Comparison of ENCODE assay signal across 8 cellular contexts in the genomic region with DNA sequence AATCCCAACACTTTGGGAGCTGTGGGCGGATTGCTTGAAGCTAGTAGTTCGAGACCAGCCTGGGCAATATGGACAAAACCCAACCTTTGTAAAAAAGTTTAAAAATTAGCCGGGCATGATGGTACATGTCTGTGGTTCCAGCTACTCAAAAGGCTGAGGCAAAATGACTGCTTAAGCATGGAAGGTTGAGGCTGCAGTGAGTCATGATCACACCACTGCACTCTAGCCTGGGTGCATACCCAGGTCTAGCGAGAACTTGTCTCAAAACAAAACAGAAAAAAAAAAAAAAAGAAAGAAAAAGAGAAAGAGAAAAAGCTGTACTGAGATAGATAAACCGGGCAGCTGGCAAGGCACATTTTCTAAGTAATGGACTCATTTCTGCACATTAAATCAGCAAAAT. TPM values are rescaled to one million over a fixed set of nuclear protein-coding genes. Genes with fewer than 3 reads are reported as not detected.
A peak's percentile ranks its signal among the peaks of the same experiment; 100 is the strongest.
DNase-seq lines count a peak whose midpoint lies in the region; ATAC-seq and TF ChIP-seq lines count a peak whose summit lies in the region.

No MANE protein-coding gene starts in this region.

- no peaks in the 10 kb centered on the region for H3K27me3 ChIP-seq in Karpas-422 (ENCODE audit: low read length)

- BruUV-seq in Calu3 (replicated peaks; lab: Mats Ljungman, UMichigan), result no TSS peak

- peaks cover 23% of the 10 kb centered on the region for H3K4me1 Mint-ChIP-seq in Calu3 (ENCODE audit: low read depth, unreplicated experiment)

- H4K20me1 ChIP-seq in Karpas-422 (ENCODE audit: insufficient read depth, low read depth, low read length), result peaks cover 22% of the 10 kb centered on the region; the same call in 1 of the 2 replicates

- peaks cover 76% of the 10 kb centered on the region for H3K4me1 ChIP-seq in Karpas-422 (ENCODE audit: low read length)

- no peak for DNase-seq in Calu3
- DNase-seq in Karpas-422, result no peak
- DNase-seq in activated naive CD4-positive, alpha-beta T cell treated with Interleukin-2 at 50 U/mL for 16 hours, result peak; percentile 71
- peak; percentile 56 for DNase-seq in myocyte (ENCODE audit: low read depth)
- DNase-seq in globus pallidus (ENCODE audit: low spot score), result no peak
- DNase-seq in NCI-H1417 (lab: John Stamatoyannopoulos, UW), result no peak
- DNase-seq in midbrain (lab: John Stamatoyannopoulos, UW), result no peak

- H3K4me3 Mint-ChIP-seq in Calu3 (ENCODE audit: low read depth, unreplicated experiment), result no peak overlapping the region

- H3K27ac ChIP-seq in Karpas-422 (ENCODE audit: low read length), result no peak overlapping the region; the same call in 1 of the 2 replicates

- no peaks in the 10 kb centered on the region for H3K9me2 ChIP-seq in Karpas-422 (replicated peaks; ENCODE audit: insufficient read depth, low read length)

- no peaks in the 10 kb centered on the region for H3K9me3 Mint-ChIP-seq in Calu3 (ENCODE audit: low read depth, unreplicated experiment)

- H3K27me3 Mint-ChIP-seq in Calu3 (ENCODE audit: unreplicated experiment), result no peaks in the 10 kb centered on the region

- H3K36me3 Mint-ChIP-seq in Calu3 (ENCODE audit: insufficient read depth, unreplicated experiment), result peaks cover 12% of the 10 kb centered on the region

- intact Hi-C loops in Calu3 (cut with micrococcal nuclease; ENCODE audit: unreplicated experiment), result no loop called here

- no peak overlapping the region for H3K4me3 ChIP-seq in Karpas-422 (ENCODE audit: low read length)

- peaks cover 44% of the 10 kb centered on the region; the same call in 1 of the 2 replicates for H3K36me3 ChIP-seq in Karpas-422 (ENCODE audit: insufficient read depth, low read length)

- no peak overlapping the region for H2AFZ ChIP-seq in Karpas-422 (ENCODE audit: low read length)

- peaks cover 100% of the 10 kb centered on the region for H3K79me2 ChIP-seq in Karpas-422 (ENCODE audit: low read length)

- H3K9ac ChIP-seq in Karpas-422 (ENCODE audit: low read length), result no peak overlapping the region

- peak; percentile 75 for ATAC-seq in GM21723 (IDR thresholded peaks at IDR 0.05; ENCODE audit: unreplicated experiment)

- peak overlapping the region; percentile 42 for H3K27ac Mint-ChIP-seq in Calu3 (ENCODE audit: unreplicated experiment)

- TF ChIP-seq CTCF in Calu3 (IDR thresholded peaks at IDR 0.05; ENCODE audit: unreplicated experiment), result no peak

- peak overlapping the region; percentile 7 for H3K4me2 ChIP-seq in Karpas-422 (ENCODE audit: low read depth, low read length, poor library complexity, severe bottlenecking)

- no peaks in the 10 kb centered on the region for H3K9me3 ChIP-seq in Karpas-422 (ENCODE audit: low read length)

- CTCF ChIA-PET in Calu3 (lab: Charles Lee), result interaction anchor here (0.7 to 1.5 kb wide), 3 partner anchors 27 to 371 kb away, joined by 3 to 4 read pairs (median 3); no protein-coding TSS in a partner anchor

RNA-seq across cellular contexts. Expression of gene ARPP19, which starts 10.6 kb away (rescaled TPM):
- 145 and 155 TPM in 2 replicates for total RNA-seq in Calu3 (2022)
- 56.9 and 118 TPM in 2 replicates for total RNA-seq in Karpas-422 (2014; rRNA removed; shearing (Covaris generic); ENCODE audit: low replicate concordance)
- 138 and 139 TPM in 2 replicates for total RNA-seq in myocyte
- 77.0 TPM for polyA plus RNA-seq in myocyte (2012)

RNA-seq across cellular contexts. Expression of gene MYO5A, which starts 29.5 kb away (rescaled TPM):
- total RNA-seq in Calu3 (2022) (5.1 and 6.1 TPM in 2 replicates), myocyte (27.0 and 30.1 TPM in 2 replicates)
- 34.8 and 50.1 TPM in 2 replicates for total RNA-seq in Karpas-422 (2014; rRNA removed; shearing (Covaris generic); ENCODE audit: low replicate concordance)
- 13.9 TPM for polyA plus RNA-seq in myocyte (2012)

Comparison
In these comparisons a context has a peak if more than half of its experiments do, and no peak if none do; other contexts are left out.
1. DNase-seq: peak in activated naive CD4-positive, alpha-beta T cell treated with Interleukin-2 at 50 U/mL for 16 hours (single experiment) and myocyte (single experiment); none in Calu3 (single experiment), Karpas-422 (single experiment), globus pallidus (single experiment), NCI-H1417 (0 of 3) and midbrain (single experiment).